ENCODE assay signal across 2 cellular contexts in the genomic region with DNA sequence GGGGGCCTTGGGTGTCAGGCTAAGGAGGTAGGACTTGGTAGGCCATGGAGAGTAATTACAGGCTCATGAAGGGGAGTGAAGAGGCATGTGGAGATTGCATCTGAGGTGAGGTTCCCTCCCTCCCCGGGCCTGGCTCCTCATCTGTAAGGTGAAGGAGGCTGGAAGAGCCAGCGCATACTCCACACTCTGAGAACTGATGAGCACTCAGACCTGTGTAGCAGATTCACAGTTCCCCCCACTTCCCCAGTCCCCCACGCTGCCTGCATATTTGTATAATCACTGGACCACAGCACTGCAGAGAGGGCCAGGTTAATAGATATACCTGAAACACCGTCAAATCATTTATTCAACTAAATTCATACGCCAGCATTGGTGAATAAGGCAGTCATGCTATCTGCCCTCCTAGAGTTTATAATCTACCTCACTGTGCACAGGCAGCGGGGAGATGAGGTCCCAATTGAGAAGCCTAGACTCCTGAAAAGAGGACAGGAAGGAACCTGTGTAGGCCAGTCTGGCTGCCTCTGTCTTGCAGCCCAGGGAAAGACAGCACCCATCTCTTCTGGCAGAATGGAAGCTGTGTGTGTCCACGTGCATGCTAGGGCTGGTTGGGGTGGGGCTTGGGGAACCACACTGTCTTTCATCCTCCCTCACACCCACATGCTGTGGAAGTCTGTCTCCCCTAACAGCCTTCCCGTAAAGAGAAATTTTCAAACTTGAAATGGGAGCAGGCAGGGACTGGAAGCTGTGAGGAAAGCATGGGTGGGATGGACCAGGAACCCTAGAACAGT.
TF ChIP-seq lines count a peak whose summit lies in the region.

No MANE protein-coding gene starts in this region.

TF ChIP-seq in IMR-90, 13 proteins besides CTCF, POLR2A, EP300 and RAD21:
- TF ChIP-seq RFX5 (IDR thresholded peaks at IDR 0.05; ENCODE audit: low read depth, low read length) (no peak), MXI1 (IDR thresholded peaks at IDR 0.05; ENCODE audit: borderline replicate concordance, low read depth, low read length) (no peak), NFE2L2 (IDR thresholded peaks at IDR 0.05; ENCODE audit: low read depth, low read length) (no peak), BHLHE40 (IDR thresholded peaks at IDR 0.05; ENCODE audit: low read depth, low read length) (no peak)

TF ChIP-seq in GM23338, 12 proteins besides CTCF, POLR2A, EP300 and RAD21:
- no peak for TF ChIP-seq ZNF331 (CRISPR knock-in tag; IDR thresholded peaks at IDR 0.05; ENCODE audit: low read depth)
- no peak for TF ChIP-seq POLR2AphosphoS5 (IDR thresholded peaks at IDR 0.05; ENCODE audit: low read depth)
- TF ChIP-seq STAT1 (IDR thresholded peaks at IDR 0.05; ENCODE audit: unreplicated experiment) = no peak
- TF ChIP-seq, protein P1, sequence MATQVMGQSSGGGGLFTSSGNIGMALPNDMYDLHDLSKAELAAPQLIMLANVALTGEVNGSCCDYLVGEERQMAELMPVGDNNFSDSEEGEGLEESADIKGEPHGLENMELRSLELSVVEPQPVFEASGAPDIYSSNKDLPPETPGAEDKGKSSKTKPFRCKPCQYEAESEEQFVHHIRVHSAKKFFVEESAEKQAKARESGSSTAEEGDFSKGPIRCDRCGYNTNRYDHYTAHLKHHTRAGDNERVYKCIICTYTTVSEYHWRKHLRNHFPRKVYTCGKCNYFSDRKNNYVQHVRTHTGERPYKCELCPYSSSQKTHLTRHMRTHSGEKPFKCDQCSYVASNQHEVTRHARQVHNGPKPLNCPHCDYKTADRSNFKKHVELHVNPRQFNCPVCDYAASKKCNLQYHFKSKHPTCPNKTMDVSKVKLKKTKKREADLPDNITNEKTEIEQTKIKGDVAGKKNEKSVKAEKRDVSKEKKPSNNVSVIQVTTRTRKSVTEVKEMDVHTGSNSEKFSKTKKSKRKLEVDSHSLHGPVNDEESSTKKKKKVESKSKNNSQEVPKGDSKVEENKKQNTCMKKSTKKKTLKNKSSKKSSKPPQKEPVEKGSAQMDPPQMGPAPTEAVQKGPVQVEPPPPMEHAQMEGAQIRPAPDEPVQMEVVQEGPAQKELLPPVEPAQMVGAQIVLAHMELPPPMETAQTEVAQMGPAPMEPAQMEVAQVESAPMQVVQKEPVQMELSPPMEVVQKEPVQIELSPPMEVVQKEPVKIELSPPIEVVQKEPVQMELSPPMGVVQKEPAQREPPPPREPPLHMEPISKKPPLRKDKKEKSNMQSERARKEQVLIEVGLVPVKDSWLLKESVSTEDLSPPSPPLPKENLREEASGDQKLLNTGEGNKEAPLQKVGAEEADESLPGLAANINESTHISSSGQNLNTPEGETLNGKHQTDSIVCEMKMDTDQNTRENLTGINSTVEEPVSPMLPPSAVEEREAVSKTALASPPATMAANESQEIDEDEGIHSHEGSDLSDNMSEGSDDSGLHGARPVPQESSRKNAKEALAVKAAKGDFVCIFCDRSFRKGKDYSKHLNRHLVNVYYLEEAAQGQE (IDR thresholded peaks at IDR 0.05; ENCODE audit: unreplicated experiment) = no peak
- TF ChIP-seq NANOG (IDR thresholded peaks at IDR 0.05; ENCODE audit: borderline replicate concordance) = no peak
- TF ChIP-seq, protein P2, sequence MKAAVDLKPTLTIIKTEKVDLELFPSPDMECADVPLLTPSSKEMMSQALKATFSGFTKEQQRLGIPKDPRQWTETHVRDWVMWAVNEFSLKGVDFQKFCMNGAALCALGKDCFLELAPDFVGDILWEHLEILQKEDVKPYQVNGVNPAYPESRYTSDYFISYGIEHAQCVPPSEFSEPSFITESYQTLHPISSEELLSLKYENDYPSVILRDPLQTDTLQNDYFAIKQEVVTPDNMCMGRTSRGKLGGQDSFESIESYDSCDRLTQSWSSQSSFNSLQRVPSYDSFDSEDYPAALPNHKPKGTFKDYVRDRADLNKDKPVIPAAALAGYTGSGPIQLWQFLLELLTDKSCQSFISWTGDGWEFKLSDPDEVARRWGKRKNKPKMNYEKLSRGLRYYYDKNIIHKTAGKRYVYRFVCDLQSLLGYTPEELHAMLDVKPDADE (IDR thresholded peaks at IDR 0.05) = no peak
- TF ChIP-seq EZH2 (IDR thresholded peaks at IDR 0.05; ENCODE audit: low read depth, unreplicated experiment) = no peak
- TF ChIP-seq ZNF114 (CRISPR knock-in tag; IDR thresholded peaks at IDR 0.05) = no peak
- TF ChIP-seq JUNB (IDR thresholded peaks at IDR 0.05; ENCODE audit: unreplicated experiment) = no peak
- TF ChIP-seq, protein P3, sequence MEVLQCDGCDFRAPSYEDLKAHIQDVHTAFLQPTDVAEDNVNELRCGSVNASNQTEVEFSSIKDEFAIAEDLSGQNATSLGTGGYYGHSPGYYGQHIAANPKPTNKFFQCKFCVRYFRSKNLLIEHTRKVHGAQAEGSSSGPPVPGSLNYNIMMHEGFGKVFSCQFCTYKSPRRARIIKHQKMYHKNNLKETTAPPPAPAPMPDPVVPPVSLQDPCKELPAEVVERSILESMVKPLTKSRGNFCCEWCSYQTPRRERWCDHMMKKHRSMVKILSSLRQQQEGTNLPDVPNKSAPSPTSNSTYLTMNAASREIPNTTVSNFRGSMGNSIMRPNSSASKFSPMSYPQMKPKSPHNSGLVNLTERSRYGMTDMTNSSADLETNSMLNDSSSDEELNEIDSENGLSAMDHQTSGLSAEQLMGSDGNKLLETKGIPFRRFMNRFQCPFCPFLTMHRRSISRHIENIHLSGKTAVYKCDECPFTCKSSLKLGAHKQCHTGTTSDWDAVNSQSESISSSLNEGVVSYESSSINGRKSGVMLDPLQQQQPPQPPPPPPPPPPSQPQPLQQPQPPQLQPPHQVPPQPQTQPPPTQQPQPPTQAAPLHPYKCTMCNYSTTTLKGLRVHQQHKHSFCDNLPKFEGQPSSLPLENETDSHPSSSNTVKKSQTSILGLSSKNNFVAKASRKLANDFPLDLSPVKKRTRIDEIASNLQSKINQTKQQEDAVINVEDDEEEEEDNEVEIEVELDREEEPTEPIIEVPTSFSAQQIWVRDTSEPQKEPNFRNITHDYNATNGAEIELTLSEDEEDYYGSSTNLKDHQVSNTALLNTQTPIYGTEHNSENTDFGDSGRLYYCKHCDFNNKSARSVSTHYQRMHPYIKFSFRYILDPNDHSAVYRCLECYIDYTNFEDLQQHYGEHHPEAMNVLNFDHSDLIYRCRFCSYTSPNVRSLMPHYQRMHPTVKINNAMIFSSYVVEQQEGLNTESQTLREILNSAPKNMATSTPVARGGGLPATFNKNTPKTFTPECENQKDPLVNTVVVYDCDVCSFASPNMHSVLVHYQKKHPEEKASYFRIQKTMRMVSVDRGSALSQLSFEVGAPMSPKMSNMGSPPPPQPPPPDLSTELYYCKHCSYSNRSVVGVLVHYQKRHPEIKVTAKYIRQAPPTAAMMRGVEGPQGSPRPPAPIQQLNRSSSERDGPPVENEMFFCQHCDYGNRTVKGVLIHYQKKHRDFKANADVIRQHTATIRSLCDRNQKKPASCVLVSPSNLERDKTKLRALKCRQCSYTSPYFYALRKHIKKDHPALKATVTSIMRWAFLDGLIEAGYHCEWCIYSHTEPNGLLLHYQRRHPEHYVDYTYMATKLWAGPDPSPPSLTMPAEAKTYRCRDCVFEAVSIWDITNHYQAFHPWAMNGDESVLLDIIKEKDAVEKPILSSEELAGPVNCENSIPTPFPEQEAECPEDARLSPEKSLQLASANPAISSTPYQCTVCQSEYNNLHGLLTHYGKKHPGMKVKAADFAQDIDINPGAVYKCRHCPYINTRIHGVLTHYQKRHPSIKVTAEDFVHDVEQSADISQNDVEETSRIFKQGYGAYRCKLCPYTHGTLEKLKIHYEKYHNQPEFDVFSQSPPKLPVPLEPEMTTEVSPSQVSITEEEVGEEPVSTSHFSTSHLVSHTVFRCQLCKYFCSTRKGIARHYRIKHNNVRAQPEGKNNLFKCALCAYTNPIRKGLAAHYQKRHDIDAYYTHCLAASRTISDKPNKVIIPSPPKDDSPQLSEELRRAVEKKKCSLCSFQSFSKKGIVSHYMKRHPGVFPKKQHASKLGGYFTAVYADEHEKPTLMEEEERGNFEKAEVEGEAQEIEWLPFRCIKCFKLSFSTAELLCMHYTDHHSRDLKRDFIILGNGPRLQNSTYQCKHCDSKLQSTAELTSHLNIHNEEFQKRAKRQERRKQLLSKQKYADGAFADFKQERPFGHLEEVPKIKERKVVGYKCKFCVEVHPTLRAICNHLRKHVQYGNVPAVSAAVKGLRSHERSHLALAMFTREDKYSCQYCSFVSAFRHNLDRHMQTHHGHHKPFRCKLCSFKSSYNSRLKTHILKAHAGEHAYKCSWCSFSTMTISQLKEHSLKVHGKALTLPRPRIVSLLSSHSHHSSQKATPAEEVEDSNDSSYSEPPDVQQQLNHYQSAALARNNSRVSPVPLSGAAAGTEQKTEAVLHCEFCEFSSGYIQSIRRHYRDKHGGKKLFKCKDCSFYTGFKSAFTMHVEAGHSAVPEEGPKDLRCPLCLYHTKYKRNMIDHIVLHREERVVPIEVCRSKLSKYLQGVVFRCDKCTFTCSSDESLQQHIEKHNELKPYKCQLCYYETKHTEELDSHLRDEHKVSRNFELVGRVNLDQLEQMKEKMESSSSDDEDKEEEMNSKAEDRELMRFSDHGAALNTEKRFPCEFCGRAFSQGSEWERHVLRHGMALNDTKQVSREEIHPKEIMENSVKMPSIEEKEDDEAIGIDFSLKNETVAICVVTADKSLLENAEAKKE (CRISPR knock-in tag; IDR thresholded peaks at IDR 0.05) = no peak
- TF ChIP-seq EZH2phosphoT487 (IDR thresholded peaks at IDR 0.05; ENCODE audit: unreplicated experiment) = no peak
- TF ChIP-seq CREB1 (CRISPR knock-in tag; IDR thresholded peaks at IDR 0.05; ENCODE audit: low read depth) = no peak
